28 cellular contexts compared by ENCODE assay signal in genomic region chr19:35622750-35623149, GRCh38. TPM values are rescaled to one million over a fixed set of nuclear protein-coding genes. Genes with fewer than 3 reads are reported as not detected.
DNase-seq lines count a peak whose midpoint lies in the region; ATAC-seq and TF ChIP-seq lines count a peak whose summit lies in the region.
"Had no signal": no experiment of that assay in that cellular context is flagged by ENCODE, and none has a peak within 500 bp of the region (broad histone marks: within the 10 kb centered on the region; RNA-seq: fewer than 3 reads in every experiment).

No MANE protein-coding gene starts in this region.

- H3K36me3 ChIP-seq in SK-N-SH (replicated peaks in 1 of 2; ENCODE audit: control insufficient read depth in 1 of 2, insufficient read depth in 2 of 2, low read length in 1 of 2) (peaks cover 0 to 3% of the 10 kb centered on the region in 2 experiments), lower lobe of right lung (peaks cover 9% of the 10 kb centered on the region)
- H3K36me3 ChIP-seq: BE2C had no signal

- TF ChIP-seq RAD21 in SK-N-SH (IDR thresholded peaks at IDR 0.05; ENCODE audit: low read length), result no peak

- DNase-seq in SK-N-SH, result peak; percentile 7
- peak; percentile 27 for DNase-seq in Right ventricle myocardium inferior (ENCODE audit: missing footprints)
- no peak for DNase-seq in left ventricle myocardium superior
- DNase-seq in lower lobe of right lung, result peak; percentile 17
- no peak for DNase-seq in stimulated activated effector memory CD8-positive, alpha-beta T cell treated with anti-CD3 and anti-CD28 coated beads, Interleukin-12 subunit alpha, Interleukin-12 subunit beta, amount 100 ng/mL, for 72 hours (ENCODE audit: low spot score in 2 of 2)
- no peak for DNase-seq in T-helper 17 cell
- DNase-seq: ACHN; BE2C; Calu3; DMS153; DND-41; MM.1S; NCI-H2029 treated with DMSO at 0.1 percent for 48 hours; NCI-H446 treated with DMSO at 0.1 percent for 48 hours; NCI-H526; NCI-H82; NK-92 treated with Interleukin-12 subunit alpha and Interleukin-12 subunit beta, amount 100 ng/mL, for 24 hours; PC-3; SHP77 had no signal

- H3K4me3 ChIP-seq in SK-N-SH (ENCODE audit: low read depth in 2 of 2, low read length in 1 of 2), result no peak overlapping the region
- no peak overlapping the region for H3K4me3 ChIP-seq in lower lobe of right lung

- H3K27ac ChIP-seq in SK-N-SH (ENCODE audit: low read depth in 2 of 2, low read length in 1 of 2) (no peak overlapping the region), lower lobe of right lung (no peak overlapping the region)
- H3K27ac ChIP-seq: 22Rv1, KMS-11 had no signal

- 95% methylated on average over 13 of the region's 13 CpGs for WGBS in SK-N-SH (ENCODE audit: low lambda C conversion rate)

- H3K79me2 ChIP-seq in SK-N-SH (ENCODE audit: insufficient read depth), result no peaks in the 10 kb centered on the region

- H3K4me1 ChIP-seq in SK-N-SH (ENCODE audit: control insufficient read depth in 1 of 2, insufficient read depth in 2 of 2, low read depth in 1 of 2, low read length in 1 of 2), result peaks cover 0 to 1% of the 10 kb centered on the region in 2 experiments; a peak in 1 of 4 replicates
- H3K4me1 ChIP-seq in lower lobe of right lung, result peaks cover under 1% of the 10 kb centered on the region
- H3K4me1 ChIP-seq: BE2C had no signal

- peak overlapping the region; percentile 86 for H3K27ac Mint-ChIP-seq in stimulated activated effector memory CD8-positive, alpha-beta T cell treated with anti-CD3 and anti-CD28 coated beads, Interleukin-12 subunit alpha, Interleukin-12 subunit beta, amount 100 ng/mL, for 72 hours
- H3K27ac Mint-ChIP-seq in T-helper 17 cell, result no peak overlapping the region

- H3K4me1 Mint-ChIP-seq in stimulated activated effector memory CD8-positive, alpha-beta T cell treated with anti-CD3 and anti-CD28 coated beads, Interleukin-12 subunit alpha, Interleukin-12 subunit beta, amount 100 ng/mL, for 72 hours, result no peaks in the 10 kb centered on the region
- peaks cover 2% of the 10 kb centered on the region for H3K4me1 Mint-ChIP-seq in T-helper 17 cell
- H3K4me1 Mint-ChIP-seq: CD14-positive monocyte had no signal

- H3K4me3 Mint-ChIP-seq in stimulated activated effector memory CD8-positive, alpha-beta T cell treated with anti-CD3 and anti-CD28 coated beads, Interleukin-12 subunit alpha, Interleukin-12 subunit beta, amount 100 ng/mL, for 72 hours, result no peak overlapping the region
- H3K4me3 Mint-ChIP-seq in T-helper 17 cell, result no peak overlapping the region
- H3K4me3 Mint-ChIP-seq: CD14-positive monocyte had no signal

- H4K20me1 ChIP-seq in SK-N-SH (ENCODE audit: insufficient read depth), result no peaks in the 10 kb centered on the region

- H3K9me2 ChIP-seq in SK-N-SH, result no peaks in the 10 kb centered on the region

- H3K27me3 ChIP-seq in SK-N-SH (ENCODE audit: insufficient read depth) (no peaks in the 10 kb centered on the region), lower lobe of right lung (ENCODE audit: low read depth) (no peaks in the 10 kb centered on the region)
- H3K27me3 ChIP-seq: BE2C had no signal

- ATAC-seq in SK-N-SH treated with all-trans-retinoic acid at 6 μM for 48 hours, result no peak
- ATAC-seq in Right ventricle myocardium inferior, result no peak
- ATAC-seq in left ventricle myocardium superior, result no peak
- ATAC-seq in lower lobe of right lung, result no peak
- no peak for ATAC-seq in stimulated activated effector memory CD8-positive, alpha-beta T cell treated with anti-CD3 and anti-CD28 coated beads, Interleukin-12 subunit alpha, Interleukin-12 subunit beta, amount 100 ng/mL, for 72 hours
- no peak for ATAC-seq in HG02623 (IDR thresholded peaks at IDR 0.05; ENCODE audit: unreplicated experiment)
- ATAC-seq in T-helper 17 cell, result no peak
- ATAC-seq: HCT116, PC-3 had no signal

- no peak for TF ChIP-seq CTCF in SK-N-SH (IDR thresholded peaks at IDR 0.05)
- no peak for TF ChIP-seq CTCF in lower lobe of right lung (IDR thresholded peaks at IDR 0.05)

- peaks cover 28% of the 10 kb centered on the region for H3K36me3 Mint-ChIP-seq in stimulated activated effector memory CD8-positive, alpha-beta T cell treated with anti-CD3 and anti-CD28 coated beads, Interleukin-12 subunit alpha, Interleukin-12 subunit beta, amount 100 ng/mL, for 72 hours
- H3K36me3 Mint-ChIP-seq in T-helper 17 cell (ENCODE audit: low read depth), result no peaks in the 10 kb centered on the region

- H3K4me2 ChIP-seq in SK-N-SH, result no peak overlapping the region
- H3K4me2 ChIP-seq: KMS-11 had no signal

- H3K9me3 ChIP-seq in SK-N-SH, result no peaks in the 10 kb centered on the region
- H3K9me3 ChIP-seq in lower lobe of right lung, result no peaks in the 10 kb centered on the region
- H3K9me3 ChIP-seq in T-helper 17 cell (ENCODE audit: control insufficient read depth, low read length, poor library complexity, severe bottlenecking), result no peaks in the 10 kb centered on the region
- H3K9me3 ChIP-seq: BE2C had no signal

- TF ChIP-seq EP300 in SK-N-SH (IDR thresholded peaks at IDR 0.05; ENCODE audit: borderline replicate concordance in 1 of 2, low read depth in 1 of 2, low read length in 1 of 2), result no peak

- CTCF ChIA-PET in SK-N-SH (lab: Yijun Ruan, JAX), result no interaction called here

- intact Hi-C loops in Right ventricle myocardium inferior (cut with DNase I) (no loop called here), left ventricle myocardium superior (cut with micrococcal nuclease) (no loop called here), lower lobe of right lung (cut with DNase I) (no loop called here)

- POLR2A ChIA-PET in SK-N-SH (lab: Yijun Ruan, JAX), result no interaction called here

- H3K9ac ChIP-seq in SK-N-SH, result no peak overlapping the region
- H3K9ac ChIP-seq: KMS-11 had no signal

- no peak overlapping the region for H2AFZ ChIP-seq in SK-N-SH (ENCODE audit: low read depth)

- peaks cover 4% of the 10 kb centered on the region for H3F3A ChIP-seq in SK-N-SH (replicated peaks; ENCODE audit: insufficient read depth)

- no peaks in the 10 kb centered on the region for H3K9me3 Mint-ChIP-seq in stimulated activated effector memory CD8-positive, alpha-beta T cell treated with anti-CD3 and anti-CD28 coated beads, Interleukin-12 subunit alpha, Interleukin-12 subunit beta, amount 100 ng/mL, for 72 hours

- H3K27me3 Mint-ChIP-seq in T-helper 17 cell, result no peaks in the 10 kb centered on the region

TF ChIP-seq in SK-N-SH, 30 proteins besides CTCF, POLR2A, EP300 and RAD21:
- no peak for TF ChIP-seq ELF1 (IDR thresholded peaks at IDR 0.05)
- TF ChIP-seq USF1 (IDR thresholded peaks at IDR 0.05; ENCODE audit: borderline replicate concordance, low read depth), result no peak

TF ChIP-seq in SK-N-SH treated with all-trans-retinoic acid at 6 μM for 48 hours, 23 proteins besides CTCF, POLR2A, EP300 and RAD21:
- TF ChIP-seq ARNTL (CRISPR knock-in tag; IDR thresholded peaks at IDR 0.05; ENCODE audit: borderline replicate concordance, low read depth), result no peak
- TF ChIP-seq ZFP3 (CRISPR knock-in tag; IDR thresholded peaks at IDR 0.05), result no peak
- no peak for TF ChIP-seq BACH2 (CRISPR knock-in tag; IDR thresholded peaks at IDR 0.05; ENCODE audit: borderline replicate concordance)
- no peak for TF ChIP-seq PPARA (CRISPR knock-in tag; IDR thresholded peaks at IDR 0.05; ENCODE audit: borderline replicate concordance)

RNA-seq across cellular contexts. Expression of gene RBM42, which starts 6.1 kb away (rescaled TPM):
- 48.5 and 69.9 TPM in 2 replicates for polyA plus RNA-seq in SK-N-SH (2012; rRNA removed)
- 33.7 and 42.1 TPM in 2 replicates for polyA plus RNA-seq in SK-N-SH (2012; cell fraction: cytosol; rRNA removed)
- polyA plus RNA-seq in SK-N-SH (2012; cell fraction: nucleus; rRNA removed), result 47.0 and 77.4 TPM in 2 replicates
- total RNA-seq in Right ventricle myocardium inferior (51.5 TPM), left ventricle myocardium superior (51.0 TPM), lower lobe of right lung (56.1 TPM), T-helper 17 cell (10 to 100 TPM; 39.6 to 40.8 TPM)

RNA-seq across cellular contexts. Expression of gene HAUS5, which starts 10.2 kb away (rescaled TPM):
- 5.1 and 7.1 TPM in 2 replicates for polyA plus RNA-seq in SK-N-SH (2012; rRNA removed)
- 1.8 and 3.0 TPM in 2 replicates for polyA plus RNA-seq in SK-N-SH (2012; cell fraction: cytosol; rRNA removed)
- polyA plus RNA-seq in SK-N-SH (2012; cell fraction: nucleus; rRNA removed), result 34.5 and 45.2 TPM in 2 replicates
- total RNA-seq in Right ventricle myocardium inferior (5.2 TPM), left ventricle myocardium superior (3.9 TPM), lower lobe of right lung (9.1 TPM), T-helper 17 cell (10 to 100 TPM; 24.0 to 27.0 TPM)

RNA-seq across cellular contexts. Expression of gene ETV2, which starts 18.8 kb away (rescaled TPM):
- polyA plus RNA-seq in SK-N-SH (2012; rRNA removed), result 0.84 and 1.6 TPM in 2 replicates
- polyA plus RNA-seq in SK-N-SH (2012; cell fraction: cytosol; rRNA removed), result 0.66 and 0.85 TPM in 2 replicates
- polyA plus RNA-seq in SK-N-SH (2012; cell fraction: nucleus; rRNA removed), result 0.33 and 1.3 TPM in 2 replicates
- 0.68 TPM for total RNA-seq in Right ventricle myocardium inferior
- 0.27 TPM for total RNA-seq in left ventricle myocardium superior
- 1.1 TPM for total RNA-seq in lower lobe of right lung
- total RNA-seq in T-helper 17 cell, result under 1 TPM; 0.50 to 0.52 TPM

RNA-seq across cellular contexts. Expression of gene COX6B1, which starts 25.4 kb away (rescaled TPM):
- 826 and 889 TPM in 2 replicates for polyA plus RNA-seq in SK-N-SH (2012; rRNA removed)
- 645 and 766 TPM in 2 replicates for polyA plus RNA-seq in SK-N-SH (2012; cell fraction: cytosol; rRNA removed)
- 256 and 333 TPM in 2 replicates for polyA plus RNA-seq in SK-N-SH (2012; cell fraction: nucleus; rRNA removed)
- total RNA-seq in Right ventricle myocardium inferior (1,537 TPM), left ventricle myocardium superior (1,553 TPM), lower lobe of right lung (267 TPM), T-helper 17 cell (100 to 1,000 TPM; 194 to 206 TPM)

RNA-seq across cellular contexts. Expression of gene PMIS2, which starts 36.8 kb away (rescaled TPM):
- polyA plus RNA-seq in SK-N-SH (2012; rRNA removed), result not detected in 2 replicates
- polyA plus RNA-seq in SK-N-SH (2012; cell fraction: cytosol; rRNA removed), result not detected in 2 replicates
- polyA plus RNA-seq in SK-N-SH (2012; cell fraction: nucleus; rRNA removed), result not detected in 2 replicates
- not detected for total RNA-seq in Right ventricle myocardium inferior
- not detected for total RNA-seq in left ventricle myocardium superior
- not detected for total RNA-seq in lower lobe of right lung
- total RNA-seq in T-helper 17 cell, result not detected
- total RNA-seq: Calu3, H4, PC-3, RPMI7951, SK-MEL-5 had no signal
- polyA plus RNA-seq: CD14-positive monocyte had no signal

Comparison
In these comparisons a context has a peak if more than half of its experiments do, and no peak if none do; other contexts are left out.
1. DNase-seq: peak in SK-N-SH (single experiment), Right ventricle myocardium inferior (single experiment) and lower lobe of right lung (single experiment); none in left ventricle myocardium superior (single experiment), stimulated activated effector memory CD8-positive, alpha-beta T cell treated with anti-CD3 and anti-CD28 coated beads, Interleukin-12 subunit alpha, Interleukin-12 subunit beta, amount 100 ng/mL, for 72 hours (0 of 2) and T-helper 17 cell (0 of 3).